17 cellular contexts compared by ENCODE assay signal in the genomic region with DNA sequence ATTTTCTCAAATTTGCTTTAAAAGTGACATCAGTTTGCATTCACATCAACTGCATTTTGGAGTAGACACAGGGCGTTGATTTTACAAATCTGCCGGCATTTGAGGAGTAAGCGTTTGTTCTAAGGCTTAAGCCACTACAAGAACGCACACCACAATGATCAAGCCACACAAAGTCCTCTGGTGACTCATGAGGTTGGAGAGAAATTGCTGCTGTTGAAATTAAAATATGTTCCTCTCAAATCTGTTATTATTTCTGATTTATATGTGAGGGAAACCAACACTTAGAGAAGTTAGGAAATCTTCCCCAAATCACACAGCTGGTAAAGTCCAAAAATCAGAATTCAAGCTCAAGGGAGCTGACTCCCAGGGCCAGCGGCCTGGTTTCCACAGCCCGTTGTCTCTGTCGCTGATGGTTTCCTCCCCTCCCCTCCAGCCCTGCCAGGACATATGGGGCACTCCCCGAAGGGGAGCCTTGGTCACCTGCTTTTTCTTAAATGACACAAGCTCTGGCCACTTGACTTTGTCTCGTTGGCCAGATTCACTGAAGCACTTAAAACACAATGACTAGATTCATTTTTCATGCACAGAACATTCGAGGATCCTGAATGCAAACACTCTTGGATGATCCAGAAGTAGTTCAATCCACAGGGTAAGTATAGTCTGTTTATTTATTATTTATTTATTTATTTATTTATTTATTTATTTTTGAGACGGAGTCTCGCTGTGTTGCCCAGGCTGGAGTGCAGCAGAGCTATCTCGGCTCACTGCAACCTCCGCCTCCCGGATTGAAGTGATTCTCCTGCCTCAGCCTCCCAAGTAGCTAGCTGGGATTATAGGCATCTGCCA. TPM values are rescaled to one million over a fixed set of nuclear protein-coding genes. Genes with fewer than 3 reads are reported as not detected.
A peak's percentile ranks its signal among the peaks of the same experiment; 100 is the strongest.
DNase-seq lines count a peak whose midpoint lies in the region; ATAC-seq and TF ChIP-seq lines count a peak whose summit lies in the region.
"Had no signal": no experiment of that assay in that cellular context is flagged by ENCODE, and none has a peak within 500 bp of the region (broad histone marks: within the 10 kb centered on the region; RNA-seq: fewer than 3 reads in every experiment).

No MANE protein-coding gene starts in this region.

- H3K36me3 ChIP-seq in esophagus squamous epithelium = no peaks in the 10 kb centered on the region
- H3K36me3 ChIP-seq: heart right ventricle, left lung, vagina had no signal

- no peak overlapping the region for H3K4me3 ChIP-seq in esophagus squamous epithelium
- H3K4me3 ChIP-seq: heart right ventricle, left lung, vagina had no signal

- no peak for TF ChIP-seq CTCF in esophagus squamous epithelium (IDR thresholded peaks at IDR 0.05)

- no peaks in the 10 kb centered on the region for H3K27me3 ChIP-seq in esophagus squamous epithelium
- H3K27me3 ChIP-seq: heart right ventricle, left lung, vagina had no signal

- no peak for ATAC-seq in stimulated activated effector memory CD8-positive, alpha-beta T cell treated with anti-CD3 and anti-CD28 coated beads, Interleukin-12 subunit alpha, Interleukin-12 subunit beta, amount 100 ng/mL, for 72 hours
- no peak for ATAC-seq in HG03457 (IDR thresholded peaks at IDR 0.05; ENCODE audit: unreplicated experiment)
- ATAC-seq: activated CD8-positive, alpha-beta memory T cell treated with anti-CD3 and anti-CD28 coated beads, Interleukin-2, amount 10 ng/mL, durations not matched to agents 7 days and 5 days; left lung had no signal

- H3K27ac ChIP-seq in esophagus squamous epithelium = peak overlapping the region in 3 of 4 donors; percentile 3 to 56 (median 43)
- H3K27ac ChIP-seq: left lung, vagina had no signal

- no peak for TF ChIP-seq POLR2A in esophagus squamous epithelium (IDR thresholded peaks at IDR 0.05)

- H3K27ac Mint-ChIP-seq in stimulated activated effector memory CD8-positive, alpha-beta T cell treated with anti-CD3 and anti-CD28 coated beads, Interleukin-12 subunit alpha, Interleukin-12 subunit beta, amount 100 ng/mL, for 72 hours = peak overlapping the region; percentile 30
- H3K27ac Mint-ChIP-seq: activated CD8-positive, alpha-beta memory T cell treated with anti-CD3 and anti-CD28 coated beads, Interleukin-2, amount 10 ng/mL, durations not matched to agents 7 days and 5 days had no signal

- H3K4me3 Mint-ChIP-seq in stimulated activated effector memory CD8-positive, alpha-beta T cell treated with anti-CD3 and anti-CD28 coated beads, Interleukin-12 subunit alpha, Interleukin-12 subunit beta, amount 100 ng/mL, for 72 hours = peak overlapping the region; percentile 23
- H3K4me3 Mint-ChIP-seq: activated CD8-positive, alpha-beta memory T cell treated with anti-CD3 and anti-CD28 coated beads, Interleukin-2, amount 10 ng/mL, durations not matched to agents 7 days and 5 days had no signal

- WGBS in esophagus squamous epithelium, 2 donors = 83 to 85% methylated on average over 15 of the region's 15 CpGs

- intact Hi-C loops in esophagus squamous epithelium (cut with DNase I) = no loop called here

- peaks cover 23 to 43% (median 26%) of the 10 kb centered on the region in 3 donors for H3K4me1 ChIP-seq in esophagus squamous epithelium

- H3K4me1 Mint-ChIP-seq in stimulated activated effector memory CD8-positive, alpha-beta T cell treated with anti-CD3 and anti-CD28 coated beads, Interleukin-12 subunit alpha, Interleukin-12 subunit beta, amount 100 ng/mL, for 72 hours = peaks cover 66% of the 10 kb centered on the region

- DNase-seq in NOMO-1 (lab: John Stamatoyannopoulos, UW; ENCODE audit: unreplicated experiment in 2 of 2) = peak; percentile 11 to 43
- DNase-seq in NOMO-1 treated with dmso at 0.1 percent for 144 hours (lab: John Stamatoyannopoulos, UW; ENCODE audit: unreplicated experiment) = no peak
- peak; percentile 74 for DNase-seq in NOMO-1 treated with DMSO at 0.1 percent for 48 hours (lab: John Stamatoyannopoulos, UW; ENCODE audit: unreplicated experiment)
- DNase-seq in esophagus squamous epithelium (lab: John Stamatoyannopoulos, UW) = no peak
- DNase-seq in stimulated activated effector memory CD8-positive, alpha-beta T cell treated with anti-CD3 and anti-CD28 coated beads, Interleukin-12 subunit alpha, Interleukin-12 subunit beta, amount 100 ng/mL, for 72 hours (ENCODE audit: low spot score in 2 of 2) = peak in 1 of 2 donors; percentile 46
- DNase-seq in NCI-H1048 (lab: John Stamatoyannopoulos, UW) = no peak
- DNase-seq in NCI-H2081 (lab: John Stamatoyannopoulos, UW) = no peak
- DNase-seq: activated CD8-positive, alpha-beta memory T cell treated with anti-CD3 and anti-CD28 coated beads, Interleukin-2, amount 10 ng/mL, durations not matched to agents 7 days and 5 days; amniotic stem cell; effector CD4-positive, alpha-beta T cell; heart right ventricle; KG1; left lung; RPMI8226; stimulated activated CD4-positive, alpha-beta T cell treated with anti-CD3 and anti-CD28 coated beads, Interleukin-12 subunit alpha, Interleukin-12 subunit beta, amount 100 ng/mL, for 4 hours had no signal

- H3K9me3 Mint-ChIP-seq in stimulated activated effector memory CD8-positive, alpha-beta T cell treated with anti-CD3 and anti-CD28 coated beads, Interleukin-12 subunit alpha, Interleukin-12 subunit beta, amount 100 ng/mL, for 72 hours = no peaks in the 10 kb centered on the region

- H3K36me3 Mint-ChIP-seq in stimulated activated effector memory CD8-positive, alpha-beta T cell treated with anti-CD3 and anti-CD28 coated beads, Interleukin-12 subunit alpha, Interleukin-12 subunit beta, amount 100 ng/mL, for 72 hours = peaks cover 21% of the 10 kb centered on the region
- H3K36me3 Mint-ChIP-seq: activated CD8-positive, alpha-beta memory T cell treated with anti-CD3 and anti-CD28 coated beads, Interleukin-2, amount 10 ng/mL, durations not matched to agents 7 days and 5 days had no signal

- H3K9me3 ChIP-seq in esophagus squamous epithelium = no peaks in the 10 kb centered on the region
- H3K9me3 ChIP-seq: heart right ventricle, left lung, vagina had no signal

RNA-seq across cellular contexts. Expression of a gene that starts 29.2 kb away (rescaled TPM):
- 10 to 100 TPM; 39.6 to 91.2 (median 74.2) TPM for total RNA-seq in esophagus squamous epithelium

Comparison
In these comparisons a context has a peak if more than half of its experiments do, and no peak if none do; other contexts are left out.
1. DNase-seq: peak in NOMO-1 (2 of 2) and NOMO-1 treated with DMSO at 0.1 percent for 48 hours (single experiment); none in NOMO-1 treated with dmso at 0.1 percent for 144 hours (single experiment), esophagus squamous epithelium (single experiment), NCI-H1048 (single experiment) and NCI-H2081 (0 of 2).